ENCODE assay signal across 8 cellular contexts in genomic region chr6:28137458-28138020, GRCh38. TPM values are rescaled to one million over a fixed set of nuclear protein-coding genes. Genes with fewer than 3 reads are reported as not detected.
A peak's percentile ranks its signal among the peaks of the same experiment; 100 is the strongest.
DNase-seq lines count a peak whose midpoint lies in the region; ATAC-seq and TF ChIP-seq lines count a peak whose summit lies in the region.

No MANE protein-coding gene starts in this region.

- WGBS in right cardiac atrium, result under 1% methylated on average over 7 of the region's 7 CpGs

- H3K4me3 Mint-ChIP-seq in CD4-positive, CD25-positive, alpha-beta regulatory T cell, result peak overlapping the region; percentile 94 to 97 (median 96)

- H3K4me1 ChIP-seq in CD4-positive, CD25-positive, alpha-beta regulatory T cell (ENCODE audit: control insufficient read depth, insufficient read depth, low read length, poor library complexity, severe bottlenecking), result peaks cover 56% of the 10 kb centered on the region
- H3K4me1 ChIP-seq in right cardiac atrium (ENCODE audit: control insufficient read depth, insufficient read depth, low read length), result no peaks in the 10 kb centered on the region

- peaks cover 45 to 82% (median 53%) of the 10 kb centered on the region in 4 donors for H3K4me1 Mint-ChIP-seq in CD4-positive, CD25-positive, alpha-beta regulatory T cell

- no peaks in the 10 kb centered on the region for H3K36me3 ChIP-seq in CD4-positive, CD25-positive, alpha-beta regulatory T cell (ENCODE audit: control insufficient read depth, insufficient read depth, low read length)

- H3K27ac Mint-ChIP-seq in CD4-positive, CD25-positive, alpha-beta regulatory T cell, result peak overlapping the region; percentile 95 to 99 (median 99)

- no peak for ATAC-seq in CD4-positive, CD25-positive, alpha-beta regulatory T cell (ENCODE audit: low read depth in 2 of 2)
- ATAC-seq in right cardiac atrium (no peak), GM21381 (IDR thresholded peaks at IDR 0.05; ENCODE audit: unreplicated experiment) (no peak)

- intact Hi-C loops in right cardiac atrium (cut with DNase I), result loop anchor here (10.0 kb wide), 2 partner anchors 117 to 217 kb away; partner anchors contain the start of genes NKAPL (in 2 of the 4) and ZKSCAN4 (in 2 of the 4)

- peak in 2 of 3 donors; percentile 38 to 61 for DNase-seq in CD4-positive, CD25-positive, alpha-beta regulatory T cell
- DNase-seq in GM20000 (ENCODE audit: low spot score), result peak; percentile 50
- peak; percentile 44 for DNase-seq in NCI-H2227 treated with DMSO at 0.1 percent for 48 hours (lab: John Stamatoyannopoulos, UW)
- DNase-seq in activated naive CD4-positive, alpha-beta T cell treated with anti-CD3 and anti-CD28 coated beads, Interleukin-2, amount 50 U/mL, for 16 hours, result peak; percentile 34
- DNase-seq in right cardiac atrium, result no peak
- no peak for DNase-seq in retinal pigment epithelial cell (ENCODE audit: low read depth)
- no peak for DNase-seq in iPS-NIHi7 (ENCODE audit: extremely low spot score)

- H3K4me3 ChIP-seq in CD4-positive, CD25-positive, alpha-beta regulatory T cell (ENCODE audit: low read depth, low read length), result peak overlapping the region; percentile 88
- H3K4me3 ChIP-seq in right cardiac atrium (ENCODE audit: low read length) (peak overlapping the region; percentile 66), retinal pigment epithelial cell (ENCODE audit: low read length) (peak overlapping the region; percentile 78)

- no peaks in the 10 kb centered on the region for H3K27me3 Mint-ChIP-seq in CD4-positive, CD25-positive, alpha-beta regulatory T cell

- no peaks in the 10 kb centered on the region for H3K9me3 Mint-ChIP-seq in CD4-positive, CD25-positive, alpha-beta regulatory T cell

- H3K27ac ChIP-seq in CD4-positive, CD25-positive, alpha-beta regulatory T cell (ENCODE audit: insufficient read depth, low read length, poor library complexity, severe bottlenecking), result peak overlapping the region; percentile 95
- peak overlapping the region; percentile 61 for H3K27ac ChIP-seq in right cardiac atrium (ENCODE audit: low read length)

- TF ChIP-seq CTCF in GM20000 (IDR thresholded peaks at IDR 0.05; ENCODE audit: extremely low read depth, missing control alignments) (no peak), retinal pigment epithelial cell (conservative IDR thresholded peaks at IDR 0.05; ENCODE audit: low read depth, low read length) (no peak)

- H3K36me3 Mint-ChIP-seq in CD4-positive, CD25-positive, alpha-beta regulatory T cell, result peaks cover 9% of the 10 kb centered on the region

- no peaks in the 10 kb centered on the region for H3K27me3 ChIP-seq in CD4-positive, CD25-positive, alpha-beta regulatory T cell (ENCODE audit: control insufficient read depth, insufficient read depth, low read length)
- H3K27me3 ChIP-seq in right cardiac atrium (ENCODE audit: control insufficient read depth, insufficient read depth), result no peaks in the 10 kb centered on the region

- H3K9me3 ChIP-seq in CD4-positive, CD25-positive, alpha-beta regulatory T cell (ENCODE audit: control insufficient read depth in 2 of 2, low read length in 2 of 2), result no peaks in the 10 kb centered on the region
- H3K9me3 ChIP-seq in right cardiac atrium (ENCODE audit: control insufficient read depth, low read length), result no peaks in the 10 kb centered on the region

RNA-seq across cellular contexts. Expression of gene ZKSCAN8, which starts 4.1 kb away (rescaled TPM):
- 27.4 TPM for total RNA-seq in CD4-positive, CD25-positive, alpha-beta regulatory T cell
- polyA plus RNA-seq in CD4-positive, CD25-positive, alpha-beta regulatory T cell, result 1 to 10 TPM in 3 of 4 donors, under 1 TPM in 1; 0.78 to 4.1 (median 1.6) TPM
- total RNA-seq in right cardiac atrium, result 10 to 100 TPM; 15.2 to 18.2 (median 16.3) TPM
- 5.5 TPM for polyA plus RNA-seq in right cardiac atrium

RNA-seq across cellular contexts. Expression of gene ZSCAN16, which starts 13.1 kb away (rescaled TPM):
- total RNA-seq in CD4-positive, CD25-positive, alpha-beta regulatory T cell, result 8.0 TPM
- 10 to 100 TPM; 11.5 to 26.5 (median 14.5) TPM for polyA plus RNA-seq in CD4-positive, CD25-positive, alpha-beta regulatory T cell
- 1 to 10 TPM; 2.5 to 3.2 (median 2.8) TPM for total RNA-seq in right cardiac atrium
- 2.9 TPM for polyA plus RNA-seq in right cardiac atrium

RNA-seq across cellular contexts. Expression of gene ZNF165, which starts 57.2 kb away (rescaled TPM):
- total RNA-seq in CD4-positive, CD25-positive, alpha-beta regulatory T cell, result 4.3 TPM
- under 1 TPM in 3 of 4 donors, not detected in 1; 0.24 to 0.57 (median 0.40) TPM for polyA plus RNA-seq in CD4-positive, CD25-positive, alpha-beta regulatory T cell
- total RNA-seq in right cardiac atrium, result under 1 TPM; 0.28 to 0.83 (median 0.47) TPM
- 0.36 TPM for polyA plus RNA-seq in right cardiac atrium

Comparison
In these comparisons a context has a peak if more than half of its experiments do, and no peak if none do; other contexts are left out.
1. DNase-seq: peak in CD4-positive, CD25-positive, alpha-beta regulatory T cell (2 of 3), GM20000 (single experiment), NCI-H2227 treated with DMSO at 0.1 percent for 48 hours (single experiment) and activated naive CD4-positive, alpha-beta T cell treated with anti-CD3 and anti-CD28 coated beads, Interleukin-2, amount 50 U/mL, for 16 hours (single experiment); none in right cardiac atrium (0 of 3), retinal pigment epithelial cell (single experiment) and iPS-NIHi7 (single experiment).
2. Peak in every context shown above with its lines, with median percentiles within 50 percentile points of each other: H3K4me3 ChIP-seq.